ENCODE assay signal across 8 cellular contexts in genomic region chr10:72272689-72273409, GRCh38. TPM values are rescaled to one million over a fixed set of nuclear protein-coding genes. Genes with fewer than 3 reads are reported as not detected.
DNase-seq lines count a peak whose midpoint lies in the region; ATAC-seq and TF ChIP-seq lines count a peak whose summit lies in the region.

No MANE protein-coding gene starts in this region.

- H3K9me3 Mint-ChIP-seq in activated T-cell treated with anti-CD3 and anti-CD28 coated beads, Interleukin-2, amount 50 U/mL, for 24 hours = no peaks in the 10 kb centered on the region

- peak in 2 of 4 donors; percentile 31 to 52 for TF ChIP-seq POLR2A in upper lobe of left lung (IDR thresholded peaks at IDR 0.05)

- in situ Hi-C loops in G401 (cut with HindIII; ENCODE audit: low sequenced_read_pairs) = no loop called here

- peaks cover 37% of the 10 kb centered on the region for H3K36me3 Mint-ChIP-seq in activated T-cell treated with anti-CD3 and anti-CD28 coated beads, Interleukin-2, amount 50 U/mL, for 24 hours (ENCODE audit: low read depth)

- H3K9me3 ChIP-seq in mucosa of rectum (ENCODE audit: control insufficient read depth in 2 of 2, low read length in 2 of 2) (no peaks in the 10 kb centered on the region), upper lobe of left lung (no peaks in the 10 kb centered on the region)

- peak; percentile 23 for ATAC-seq in HG02840 (IDR thresholded peaks at IDR 0.05; ENCODE audit: low FRiP score, unreplicated experiment)
- peak; percentile 89 to 90 for ATAC-seq in upper lobe of left lung (ENCODE audit: low FRiP score in 2 of 2)

- H3K4me3 ChIP-seq in mucosa of rectum (ENCODE audit: low read length in 2 of 2) (peak overlapping the region; percentile 85 to 90), upper lobe of left lung (peak overlapping the region; percentile 52 to 81 (median 78))

- H3K27ac ChIP-seq in mucosa of rectum (ENCODE audit: low read depth in 2 of 2, low read length in 2 of 2) (peak overlapping the region; percentile 98 to 99), upper lobe of left lung (peak overlapping the region; percentile 90 to 98 (median 95))

- peaks cover 32 to 44% of the 10 kb centered on the region in 2 donors for H3K4me1 ChIP-seq in mucosa of rectum (ENCODE audit: control insufficient read depth in 2 of 2, insufficient read depth in 2 of 2, low read length in 2 of 2)
- H3K4me1 ChIP-seq in upper lobe of left lung = peaks cover 13 to 48% (median 35%) of the 10 kb centered on the region in 4 donors

- TF ChIP-seq CTCF in upper lobe of left lung (IDR thresholded peaks at IDR 0.05) = no peak

- TF ChIP-seq EP300 in upper lobe of left lung (IDR thresholded peaks at IDR 0.05) = peak in 2 of 4 donors; percentile 53 to 57

- WGBS in upper lobe of left lung, 2 donors = 4 to 13% methylated on average over 6 to 28 of the region's 28 CpGs

- H3K4me1 Mint-ChIP-seq in activated T-cell treated with anti-CD3 and anti-CD28 coated beads, Interleukin-2, amount 50 U/mL, for 24 hours (ENCODE audit: low read depth) = peaks cover 46% of the 10 kb centered on the region

- H3K27me3 ChIP-seq in mucosa of rectum (ENCODE audit: control insufficient read depth in 2 of 2, insufficient read depth in 2 of 2, low read length in 2 of 2) (no peaks in the 10 kb centered on the region), upper lobe of left lung (no peaks in the 10 kb centered on the region)

- H3K27me3 Mint-ChIP-seq in activated T-cell treated with anti-CD3 and anti-CD28 coated beads, Interleukin-2, amount 50 U/mL, for 24 hours = no peaks in the 10 kb centered on the region

- DNase-seq in 8988T (peak; percentile 79), G401 (ENCODE audit: low spot score) (peak; percentile 95), NCI-H446 (lab: John Stamatoyannopoulos, UW) (peak; percentile 35 to 54), fibroblast of gingiva (ENCODE audit: low read depth) (peak; percentile 99), upper lobe of left lung (peak; percentile 94 to 95)
- DNase-seq in activated T-cell treated with anti-CD3 and anti-CD28 coated beads, Interleukin-2, amount 50 U/mL, for 24 hours = peak; percentile 73

- H3K9ac ChIP-seq in mucosa of rectum (ENCODE audit: low read depth in 1 of 2, low read length in 2 of 2) = peak overlapping the region; percentile 88 to 99

- H3K4me3 Mint-ChIP-seq in activated T-cell treated with anti-CD3 and anti-CD28 coated beads, Interleukin-2, amount 50 U/mL, for 24 hours = peak overlapping the region; percentile 98

- H3K36me3 ChIP-seq in mucosa of rectum (ENCODE audit: control insufficient read depth in 2 of 2, insufficient read depth in 2 of 2, low read length in 2 of 2) (peaks cover 6 to 13% of the 10 kb centered on the region in 2 donors), upper lobe of left lung (peaks cover 4 to 21% (median 13%) of the 10 kb centered on the region in 4 donors)

- peak overlapping the region; percentile 97 for H3K27ac Mint-ChIP-seq in activated T-cell treated with anti-CD3 and anti-CD28 coated beads, Interleukin-2, amount 50 U/mL, for 24 hours

RNA-seq across cellular contexts. Expression of gene DDIT4, which starts 0.9 kb away (rescaled TPM):
- 192 and 262 TPM in 2 replicates for total RNA-seq in G401 (2014; rRNA removed; shearing (Covaris generic))
- 100 to 1,000 TPM in 5 of 6 donors, 10 to 100 TPM in 1; 81.0 to 218 (median 151) TPM for total RNA-seq in upper lobe of left lung

RNA-seq across cellular contexts. Expression of gene ASCC1, which starts 56.8 kb away (rescaled TPM):
- total RNA-seq in G401 (2014; rRNA removed; shearing (Covaris generic)) = 14.1 and 19.6 TPM in 2 replicates
- 10 to 100 TPM; 20.4 to 40.7 (median 24.4) TPM for total RNA-seq in upper lobe of left lung

RNA-seq across cellular contexts. Expression of gene ANAPC16, which starts 57.0 kb away (rescaled TPM):
- 105 and 108 TPM in 2 replicates for total RNA-seq in G401 (2014; rRNA removed; shearing (Covaris generic))
- 100 to 1,000 TPM in 1 of 6 donors, 10 to 100 TPM in 5; 34.6 to 110 (median 92.6) TPM for total RNA-seq in upper lobe of left lung

Comparison
In these comparisons a context has a peak if more than half of its experiments do, and no peak if none do; other contexts are left out.
1. Peak in every context shown above with its lines: DNase-seq, ATAC-seq, H3K4me3 ChIP-seq and H3K27ac ChIP-seq.
2. DNase-seq: peak in every context shown above with its lines; median percentile 99 in fibroblast of gingiva; 95 in G401; 94 in upper lobe of left lung; 79 in 8988T; 73 in activated T-cell treated with anti-CD3 and anti-CD28 coated beads, Interleukin-2, amount 50 U/mL, for 24 hours; 44 in NCI-H446.